Comparison of ENCODE assay signal across 1 cellular context in genomic region chr19:2869618-2870017, GRCh38.
A peak's percentile ranks its signal among the peaks of the same experiment; 100 is the strongest.
TF ChIP-seq lines count a peak whose summit lies in the region.

No MANE protein-coding gene starts in this region.

TF ChIP-seq in HepG2, 621 proteins besides CTCF, POLR2A, EP300 and RAD21 (continued from another document and continues in another):
- TF ChIP-seq, protein P1, sequence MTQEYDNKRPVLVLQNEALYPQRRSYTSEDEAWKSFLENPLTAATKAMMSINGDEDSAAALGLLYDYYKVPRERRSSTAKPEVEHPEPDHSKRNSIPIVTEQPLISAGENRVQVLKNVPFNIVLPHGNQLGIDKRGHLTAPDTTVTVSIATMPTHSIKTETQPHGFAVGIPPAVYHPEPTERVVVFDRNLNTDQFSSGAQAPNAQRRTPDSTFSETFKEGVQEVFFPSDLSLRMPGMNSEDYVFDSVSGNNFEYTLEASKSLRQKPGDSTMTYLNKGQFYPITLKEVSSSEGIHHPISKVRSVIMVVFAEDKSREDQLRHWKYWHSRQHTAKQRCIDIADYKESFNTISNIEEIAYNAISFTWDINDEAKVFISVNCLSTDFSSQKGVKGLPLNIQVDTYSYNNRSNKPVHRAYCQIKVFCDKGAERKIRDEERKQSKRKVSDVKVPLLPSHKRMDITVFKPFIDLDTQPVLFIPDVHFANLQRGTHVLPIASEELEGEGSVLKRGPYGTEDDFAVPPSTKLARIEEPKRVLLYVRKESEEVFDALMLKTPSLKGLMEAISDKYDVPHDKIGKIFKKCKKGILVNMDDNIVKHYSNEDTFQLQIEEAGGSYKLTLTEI (CRISPR knock-in tag; conservative IDR thresholded peaks at IDR 0.05), result no peak
- no peak for TF ChIP-seq ZFAT (CRISPR knock-in tag; conservative IDR thresholded peaks at IDR 0.05)
- TF ChIP-seq ZNF740 (CRISPR knock-in tag; IDR thresholded peaks at IDR 0.05), result no peak
- peak; percentile 75; the same call in 1 of the 2 replicates for TF ChIP-seq ETV5 (CRISPR knock-in tag; IDR thresholded peaks at IDR 0.05; ENCODE audit: borderline replicate concordance)
- no peak for TF ChIP-seq MLXIP (CRISPR knock-in tag; IDR thresholded peaks at IDR 0.05; ENCODE audit: borderline replicate concordance)
- no peak for TF ChIP-seq ELF1 (CRISPR knock-in tag; IDR thresholded peaks at IDR 0.05)
- peak; percentile 89 for TF ChIP-seq ZBTB38 (CRISPR knock-in tag; IDR thresholded peaks at IDR 0.05)
- no peak for TF ChIP-seq KMT2B (CRISPR knock-in tag; IDR thresholded peaks at IDR 0.05)
- TF ChIP-seq KDM6A (CRISPR knock-in tag; IDR thresholded peaks at IDR 0.05; ENCODE audit: low read depth), result no peak
- TF ChIP-seq, protein P2, sequence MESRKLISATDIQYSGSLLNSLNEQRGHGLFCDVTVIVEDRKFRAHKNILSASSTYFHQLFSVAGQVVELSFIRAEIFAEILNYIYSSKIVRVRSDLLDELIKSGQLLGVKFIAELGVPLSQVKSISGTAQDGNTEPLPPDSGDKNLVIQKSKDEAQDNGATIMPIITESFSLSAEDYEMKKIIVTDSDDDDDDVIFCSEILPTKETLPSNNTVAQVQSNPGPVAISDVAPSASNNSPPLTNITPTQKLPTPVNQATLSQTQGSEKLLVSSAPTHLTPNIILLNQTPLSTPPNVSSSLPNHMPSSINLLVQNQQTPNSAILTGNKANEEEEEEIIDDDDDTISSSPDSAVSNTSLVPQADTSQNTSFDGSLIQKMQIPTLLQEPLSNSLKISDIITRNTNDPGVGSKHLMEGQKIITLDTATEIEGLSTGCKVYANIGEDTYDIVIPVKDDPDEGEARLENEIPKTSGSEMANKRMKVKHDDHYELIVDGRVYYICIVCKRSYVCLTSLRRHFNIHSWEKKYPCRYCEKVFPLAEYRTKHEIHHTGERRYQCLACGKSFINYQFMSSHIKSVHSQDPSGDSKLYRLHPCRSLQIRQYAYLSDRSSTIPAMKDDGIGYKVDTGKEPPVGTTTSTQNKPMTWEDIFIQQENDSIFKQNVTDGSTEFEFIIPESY (CRISPR knock-in tag; IDR thresholded peaks at IDR 0.05), result 0 out of 2 replicates have a peak, but pooled peaks have one; percentile 36
- TF ChIP-seq ZNF333 (CRISPR knock-in tag; IDR thresholded peaks at IDR 0.05; ENCODE audit: borderline replicate concordance), result no peak
- no peak for TF ChIP-seq MED13 (CRISPR knock-in tag; IDR thresholded peaks at IDR 0.05)
- TF ChIP-seq ARID3A (IDR thresholded peaks at IDR 0.05; ENCODE audit: low read depth, low read length), result no peak
- no peak for TF ChIP-seq RFXANK (CRISPR knock-in tag; IDR thresholded peaks at IDR 0.05)
- no peak for TF ChIP-seq POGZ (CRISPR knock-in tag; IDR thresholded peaks at IDR 0.05)
- no peak for TF ChIP-seq ZNF329 (CRISPR knock-in tag; IDR thresholded peaks at IDR 0.05; ENCODE audit: low read depth)
- TF ChIP-seq TBX2 (CRISPR knock-in tag; IDR thresholded peaks at IDR 0.05; ENCODE audit: borderline replicate concordance), result no peak
- no peak for TF ChIP-seq SMAD3 (CRISPR knock-in tag; IDR thresholded peaks at IDR 0.05)
- no peak for TF ChIP-seq NFKB2 (CRISPR knock-in tag; IDR thresholded peaks at IDR 0.05; ENCODE audit: borderline replicate concordance)
- no peak for TF ChIP-seq ZNF772 (CRISPR knock-in tag; IDR thresholded peaks at IDR 0.05)
- TF ChIP-seq FOSL2 (CRISPR knock-in tag; IDR thresholded peaks at IDR 0.05), result peak; percentile 30; the same call in 1 of the 2 replicates
- 0 out of 2 replicates have a peak, but pooled peaks have one; percentile 22 for TF ChIP-seq ZFP82 (CRISPR knock-in tag; IDR thresholded peaks at IDR 0.05; ENCODE audit: borderline replicate concordance)
- no peak for TF ChIP-seq JUND (CRISPR knock-in tag; IDR thresholded peaks at IDR 0.05)
- no peak for TF ChIP-seq ZNF317 (CRISPR knock-in tag; IDR thresholded peaks at IDR 0.05)
- no peak for TF ChIP-seq REL (CRISPR knock-in tag; conservative IDR thresholded peaks at IDR 0.05)
- TF ChIP-seq, protein P3, sequence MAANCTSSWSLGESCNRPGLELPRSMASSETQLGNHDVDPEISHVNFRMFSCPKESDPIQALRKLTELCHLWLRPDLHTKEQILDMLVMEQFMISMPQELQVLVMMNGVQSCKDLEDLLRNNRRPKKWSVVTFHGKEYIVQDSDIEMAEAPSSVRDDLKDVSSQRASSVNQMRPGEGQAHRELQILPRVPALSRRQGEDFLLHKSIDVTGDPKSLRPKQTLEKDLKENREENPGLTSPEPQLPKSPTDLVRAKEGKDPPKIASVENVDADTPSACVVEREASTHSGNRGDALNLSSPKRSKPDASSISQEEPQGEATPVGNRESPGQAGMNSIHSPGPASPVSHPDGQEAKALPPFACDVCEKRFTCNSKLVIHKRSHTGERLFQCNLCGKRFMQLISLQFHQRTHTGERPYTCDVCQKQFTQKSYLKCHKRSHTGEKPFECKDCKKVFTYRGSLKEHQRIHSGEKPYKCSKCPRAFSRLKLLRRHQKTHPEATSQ (CRISPR knock-in tag; IDR thresholded peaks at IDR 0.05; ENCODE audit: borderline replicate concordance), result no peak
- TF ChIP-seq ZNF598 (CRISPR knock-in tag; IDR thresholded peaks at IDR 0.05; ENCODE audit: borderline replicate concordance), result no peak
- TF ChIP-seq GABPA (IDR thresholded peaks at IDR 0.05; ENCODE audit: low read depth, low read length), result no peak
- TF ChIP-seq GABPA (CRISPR knock-in tag; IDR thresholded peaks at IDR 0.05; ENCODE audit: low read depth), result peak; percentile 56
- no peak for TF ChIP-seq SCMH1 (CRISPR knock-in tag; IDR thresholded peaks at IDR 0.05; ENCODE audit: borderline replicate concordance)
- TF ChIP-seq PAF1 (CRISPR knock-in tag; IDR thresholded peaks at IDR 0.05), result no peak
- TF ChIP-seq POLR2AphosphoS2 (IDR thresholded peaks at IDR 0.05; ENCODE audit: low read depth, low read length), result no peak
- TF ChIP-seq TCF12 (IDR thresholded peaks at IDR 0.05), result no peak
- no peak for TF ChIP-seq TCF12 (CRISPR knock-in tag; IDR thresholded peaks at IDR 0.05)
- peak; percentile 52; the same call in 1 of the 2 replicates for TF ChIP-seq ZNF263 (CRISPR knock-in tag; IDR thresholded peaks at IDR 0.05)
- TF ChIP-seq ZSCAN29 (CRISPR knock-in tag; conservative IDR thresholded peaks at IDR 0.05), result no peak
- no peak for TF ChIP-seq ZNF713 (CRISPR knock-in tag; IDR thresholded peaks at IDR 0.05)
- no peak for TF ChIP-seq CEBPG (CRISPR knock-in tag; IDR thresholded peaks at IDR 0.05)
- TF ChIP-seq, protein P4, sequence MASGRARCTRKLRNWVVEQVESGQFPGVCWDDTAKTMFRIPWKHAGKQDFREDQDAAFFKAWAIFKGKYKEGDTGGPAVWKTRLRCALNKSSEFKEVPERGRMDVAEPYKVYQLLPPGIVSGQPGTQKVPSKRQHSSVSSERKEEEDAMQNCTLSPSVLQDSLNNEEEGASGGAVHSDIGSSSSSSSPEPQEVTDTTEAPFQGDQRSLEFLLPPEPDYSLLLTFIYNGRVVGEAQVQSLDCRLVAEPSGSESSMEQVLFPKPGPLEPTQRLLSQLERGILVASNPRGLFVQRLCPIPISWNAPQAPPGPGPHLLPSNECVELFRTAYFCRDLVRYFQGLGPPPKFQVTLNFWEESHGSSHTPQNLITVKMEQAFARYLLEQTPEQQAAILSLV (CRISPR knock-in tag; IDR thresholded peaks at IDR 0.05; ENCODE audit: borderline replicate concordance), result no peak
- no peak for TF ChIP-seq RNF2 (conservative IDR thresholded peaks at IDR 0.05; ENCODE audit: low read depth)
- TF ChIP-seq HHEX (CRISPR knock-in tag; IDR thresholded peaks at IDR 0.05), result no peak
- no peak for TF ChIP-seq ARHGAP35 (CRISPR knock-in tag; IDR thresholded peaks at IDR 0.05; ENCODE audit: borderline replicate concordance)
- TF ChIP-seq ZNF788 (CRISPR knock-in tag; IDR thresholded peaks at IDR 0.05; ENCODE audit: borderline replicate concordance), result no peak
- TF ChIP-seq EED (CRISPR knock-in tag; IDR thresholded peaks at IDR 0.05), result no peak
- TF ChIP-seq, protein P5, sequence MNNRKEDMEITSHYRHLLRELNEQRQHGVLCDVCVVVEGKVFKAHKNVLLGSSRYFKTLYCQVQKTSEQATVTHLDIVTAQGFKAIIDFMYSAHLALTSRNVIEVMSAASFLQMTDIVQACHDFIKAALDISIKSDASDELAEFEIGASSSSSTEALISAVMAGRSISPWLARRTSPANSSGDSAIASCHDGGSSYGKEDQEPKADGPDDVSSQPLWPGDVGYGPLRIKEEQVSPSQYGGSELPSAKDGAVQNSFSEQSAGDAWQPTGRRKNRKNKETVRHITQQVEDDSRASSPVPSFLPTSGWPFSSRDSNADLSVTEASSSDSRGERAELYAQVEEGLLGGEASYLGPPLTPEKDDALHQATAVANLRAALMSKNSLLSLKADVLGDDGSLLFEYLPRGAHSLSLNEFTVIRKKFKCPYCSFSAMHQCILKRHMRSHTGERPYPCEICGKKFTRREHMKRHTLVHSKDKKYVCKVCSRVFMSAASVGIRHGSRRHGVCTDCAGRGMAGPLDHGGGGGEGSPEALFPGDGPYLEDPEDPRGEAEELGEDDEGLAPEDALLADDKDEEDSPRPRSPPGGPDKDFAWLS (CRISPR knock-in tag; IDR thresholded peaks at IDR 0.05; ENCODE audit: borderline replicate concordance), result no peak
- no peak for TF ChIP-seq PRPF4 (IDR thresholded peaks at IDR 0.05; ENCODE audit: low read depth, low read length, poor library complexity, severe bottlenecking)
- TF ChIP-seq AGO1 (IDR thresholded peaks at IDR 0.05; ENCODE audit: low read depth, low read length, poor library complexity, severe bottlenecking), result no peak
- TF ChIP-seq MTA3 (CRISPR knock-in tag; IDR thresholded peaks at IDR 0.05), result no peak
- TF ChIP-seq, protein P6, sequence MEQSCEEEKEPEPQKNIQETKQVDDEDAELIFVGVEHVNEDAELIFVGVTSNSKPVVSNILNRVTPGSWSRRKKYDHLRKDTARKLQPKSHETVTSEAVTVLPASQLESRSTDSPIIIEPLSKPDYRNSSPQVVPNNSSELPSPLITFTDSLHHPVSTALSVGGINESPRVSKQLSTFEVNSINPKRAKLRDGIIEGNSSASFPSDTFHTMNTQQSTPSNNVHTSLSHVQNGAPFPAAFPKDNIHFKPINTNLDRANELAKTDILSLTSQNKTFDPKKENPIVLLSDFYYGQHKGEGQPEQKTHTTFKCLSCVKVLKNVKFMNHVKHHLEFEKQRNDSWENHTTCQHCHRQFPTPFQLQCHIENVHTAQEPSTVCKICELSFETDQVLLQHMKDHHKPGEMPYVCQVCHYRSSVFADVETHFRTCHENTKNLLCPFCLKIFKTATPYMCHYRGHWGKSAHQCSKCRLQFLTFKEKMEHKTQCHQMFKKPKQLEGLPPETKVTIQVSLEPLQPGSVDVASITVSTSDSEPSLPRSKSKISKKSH (CRISPR knock-in tag; IDR thresholded peaks at IDR 0.05; ENCODE audit: borderline replicate concordance), result 0 out of 2 replicates have a peak, but pooled peaks have one; percentile 63
- TF ChIP-seq PHF21A (CRISPR knock-in tag; IDR thresholded peaks at IDR 0.05), result no peak
- no peak for TF ChIP-seq IKZF1 (IDR thresholded peaks at IDR 0.05)
- TF ChIP-seq ZKSCAN1 (IDR thresholded peaks at IDR 0.05; ENCODE audit: low read length), result no peak
- TF ChIP-seq SRSF4 (IDR thresholded peaks at IDR 0.05; ENCODE audit: low read depth, low read length, poor library complexity, severe bottlenecking), result no peak
- no peak for TF ChIP-seq TIGD3 (CRISPR knock-in tag; IDR thresholded peaks at IDR 0.05; ENCODE audit: borderline replicate concordance)
- no peak for TF ChIP-seq CREM (IDR thresholded peaks at IDR 0.05)
- no peak for TF ChIP-seq CREM (CRISPR knock-in tag; IDR thresholded peaks at IDR 0.05)
- no peak for TF ChIP-seq ZNF207 (IDR thresholded peaks at IDR 0.05; ENCODE audit: borderline replicate concordance)
- TF ChIP-seq MED8 (CRISPR knock-in tag; IDR thresholded peaks at IDR 0.05; ENCODE audit: insufficient replicate concordance), result no peak
- TF ChIP-seq HNRNPK (IDR thresholded peaks at IDR 0.05; ENCODE audit: low read depth, low read length, poor library complexity, severe bottlenecking), result no peak
- no peak for TF ChIP-seq ISL2 (CRISPR knock-in tag; IDR thresholded peaks at IDR 0.05)
- TF ChIP-seq ZSCAN30 (CRISPR knock-in tag; IDR thresholded peaks at IDR 0.05), result no peak
